In genomic region chr2:35933031-35933430, GRCh38 we compare ENCODE assay signal across 21 cellular contexts.
DNase-seq lines count a peak whose midpoint lies in the region; ATAC-seq, FAIRE-seq and TF ChIP-seq lines count a peak whose summit lies in the region.
"Had no signal": no experiment of that assay in that cellular context is flagged by ENCODE, and none has a peak within 500 bp of the region (broad histone marks: within the 10 kb centered on the region; RNA-seq: fewer than 3 reads in every experiment).

No MANE protein-coding gene starts in this region.

- FAIRE-seq in RCC 7860 (lab: Jason Lieb, UNC) (no peak), bronchial epithelial cell (lab: Jason Lieb, UNC) (no peak)

- H3K36me3 ChIP-seq in bronchial epithelial cell (ENCODE audit: control insufficient read depth, insufficient read depth, low read length) = no peaks in the 10 kb centered on the region
- H3K36me3 ChIP-seq: BE2C had no signal

- DNase-seq in ELR (ENCODE audit: low read depth) (peak; percentile 2), RCC 7860 (ENCODE audit: low spot score) (peak; percentile 17), bronchial epithelial cell (ENCODE audit: low read depth) (peak; percentile 42), non-pigmented ciliary epithelial cell (ENCODE audit: low read depth) (peak; percentile 15), cerebellar nuclear complex (lab: John Stamatoyannopoulos, UW) (no peak)
- DNase-seq: BE2C, DMS53, EL, H7, HFFc6, MV-4-11, NCI-H1105 treated with DMSO at 0.1 percent for 48 hours, NCI-H2081, NCI-H446 treated with DMSO at 0.1 percent for 48 hours, NCI-H526 treated with DMSO at 0.1 percent for 48 hours, OCI-M1, SHP77 treated with DMSO at 0.1 percent for 48 hours had no signal

- TF ChIP-seq CTCF in bronchial epithelial cell (IDR thresholded peaks at IDR 0.05; ENCODE audit: insufficient read depth, low read length, severe bottlenecking) = no peak

- no peak for ATAC-seq in GM18873 (IDR thresholded peaks at IDR 0.05; ENCODE audit: low FRiP score, unreplicated experiment)
- no peak for ATAC-seq in GM21367 (IDR thresholded peaks at IDR 0.05; ENCODE audit: unreplicated experiment)
- ATAC-seq: A549 had no signal

- H3K4me3 ChIP-seq in bronchial epithelial cell (ENCODE audit: low read depth, low read length) = no peak overlapping the region
- H3K4me3 ChIP-seq: A549, SK-N-MC had no signal

- H3K27me3 ChIP-seq in bronchial epithelial cell (ENCODE audit: control insufficient read depth, insufficient read depth, low read length) = no peaks in the 10 kb centered on the region
- H3K27me3 ChIP-seq: BE2C had no signal

Comparison
In these comparisons a context has a peak if more than half of its experiments do, and no peak if none do; other contexts are left out.
1. DNase-seq: peak in ELR (single experiment), RCC 7860 (single experiment), bronchial epithelial cell (single experiment) and non-pigmented ciliary epithelial cell (single experiment); none in cerebellar nuclear complex (0 of 2).